Comparison of ENCODE assay signal across 2 cellular contexts in genomic region chr9:118751077-118751847, GRCh38.
TF ChIP-seq lines count a peak whose summit lies in the region.

No MANE protein-coding gene starts in this region.

TF ChIP-seq in GM23338, 12 proteins besides CTCF, POLR2A, EP300 and RAD21:
- TF ChIP-seq ZNF462 (CRISPR knock-in tag; IDR thresholded peaks at IDR 0.05) (no peak), EZH2phosphoT487 (IDR thresholded peaks at IDR 0.05; ENCODE audit: unreplicated experiment) (no peak), CREB1 (CRISPR knock-in tag; IDR thresholded peaks at IDR 0.05; ENCODE audit: low read depth) (no peak), POLR2AphosphoS5 (IDR thresholded peaks at IDR 0.05; ENCODE audit: low read depth) (no peak)
TF ChIP-seq in GM23338: peak in this region for 0.

TF ChIP-seq in H1, 55 proteins besides CTCF, POLR2A, EP300 and RAD21 (continued from another document):
- TF ChIP-seq TCF12 (IDR thresholded peaks at IDR 0.05; ENCODE audit: low read depth, low read length): no peak
- TF ChIP-seq ATF3 (IDR thresholded peaks at IDR 0.05; ENCODE audit: insufficient read depth, low read depth, low read length): no peak
- TF ChIP-seq EZH2 (IDR thresholded peaks at IDR 0.05; ENCODE audit: low read depth, low read length, severe bottlenecking): no peak
- TF ChIP-seq KDM4A (IDR thresholded peaks at IDR 0.05; ENCODE audit: low read depth, low read length, severe bottlenecking): no peak
